Comparison of ENCODE assay signal across 28 cellular contexts in genomic region chr6:45509426-45509825, GRCh38.
DNase-seq lines count a peak whose midpoint lies in the region; ATAC-seq, FAIRE-seq and TF ChIP-seq lines count a peak whose summit lies in the region.
"Had no signal": no experiment of that assay in that cellular context is flagged by ENCODE, and none has a peak within 500 bp of the region (broad histone marks: within the 10 kb centered on the region; RNA-seq: fewer than 3 reads in every experiment).

No MANE protein-coding gene starts in this region.

- H4K20me1 ChIP-seq in keratinocyte (ENCODE audit: control insufficient read depth, extremely low read depth, insufficient read depth, low read length): no peaks in the 10 kb centered on the region
- H4K20me1 ChIP-seq: BLaER1 had no signal

- peaks cover 5% of the 10 kb centered on the region for H3K4me1 ChIP-seq in keratinocyte (ENCODE audit: control insufficient read depth, extremely low read depth, insufficient read depth, low read length)
- H3K4me1 ChIP-seq in ovary (ENCODE audit: insufficient read depth): peaks cover 6% of the 10 kb centered on the region
- H3K4me1 ChIP-seq: BE2C had no signal

- H3K36me3 Mint-ChIP-seq in T-helper 17 cell (ENCODE audit: low read depth): peaks cover 9% of the 10 kb centered on the region
- peaks cover 83% of the 10 kb centered on the region for H3K36me3 Mint-ChIP-seq in activated T-helper 2 cell treated with anti-CD3 and anti-CD28 coated beads, Interferon-gamma antibody, Interleukin-2, Interleukin-4, amounts not matched to agents 10 μg/mL and 5 μg/mL and 100 μg/mL, durations not matched to agents 14 hours and 24 hours and 36 hours (ENCODE audit: low read depth)
- H3K36me3 Mint-ChIP-seq in stimulated activated effector memory CD8-positive, alpha-beta T cell treated with anti-CD3 and anti-CD28 coated beads, Interleukin-12 subunit alpha, Interleukin-12 subunit beta, amount 100 ng/mL, for 72 hours: peaks cover 83% of the 10 kb centered on the region
- H3K36me3 Mint-ChIP-seq in activated CD4-positive, alpha-beta T cell treated with anti-CD3 and anti-CD28 coated beads, Interleukin-2, amount 10 ng/mL, durations not matched to agents 7 days and 5 days (ENCODE audit: low read depth): peaks cover 12% of the 10 kb centered on the region

- H3K4me3 ChIP-seq in keratinocyte (ENCODE audit: control insufficient read depth in 2 of 3, extremely low read depth in 1 of 3, insufficient read depth in 2 of 3, low read depth in 1 of 3, low read length in 3 of 3) (no peak overlapping the region), ovary (no peak overlapping the region)
- H3K4me3 ChIP-seq: BLaER1 had no signal

- H3K4me3 Mint-ChIP-seq in T-helper 17 cell: no peak overlapping the region
- H3K4me3 Mint-ChIP-seq in activated T-helper 2 cell treated with anti-CD3 and anti-CD28 coated beads, Interferon-gamma antibody, Interleukin-2, Interleukin-4, amounts not matched to agents 10 μg/mL and 5 μg/mL and 100 μg/mL, durations not matched to agents 14 hours and 24 hours and 36 hours (ENCODE audit: low read depth): no peak overlapping the region
- H3K4me3 Mint-ChIP-seq in stimulated activated effector memory CD8-positive, alpha-beta T cell treated with anti-CD3 and anti-CD28 coated beads, Interleukin-12 subunit alpha, Interleukin-12 subunit beta, amount 100 ng/mL, for 72 hours: no peak overlapping the region
- no peak overlapping the region for H3K4me3 Mint-ChIP-seq in activated CD4-positive, alpha-beta T cell treated with anti-CD3 and anti-CD28 coated beads, Interleukin-2, amount 10 ng/mL, durations not matched to agents 7 days and 5 days
- H3K4me3 Mint-ChIP-seq: CD14-positive monocyte; CD4-positive, alpha-beta memory T cell; CD4-positive, CD25-positive, alpha-beta regulatory T cell; CD8-positive, alpha-beta memory T cell had no signal

- TF ChIP-seq POLR2A in ovary (IDR thresholded peaks at IDR 0.05): no peak

- intact Hi-C loops in activated T-helper 2 cell treated with anti-CD3 and anti-CD28 coated beads, Interferon-gamma antibody, Interleukin-2, Interleukin-4, amounts not matched to agents 10 μg/mL and 5 μg/mL and 100 μg/mL, durations not matched to agents 14 hours and 24 hours and 36 hours (cut with micrococcal nuclease): no loop called here
- intact Hi-C loops in ovary (cut with DNase I): no loop called here

- H3K9me3 Mint-ChIP-seq in activated T-helper 2 cell treated with anti-CD3 and anti-CD28 coated beads, Interferon-gamma antibody, Interleukin-2, Interleukin-4, amounts not matched to agents 10 μg/mL and 5 μg/mL and 100 μg/mL, durations not matched to agents 14 hours and 24 hours and 36 hours: no peaks in the 10 kb centered on the region
- no peaks in the 10 kb centered on the region for H3K9me3 Mint-ChIP-seq in stimulated activated effector memory CD8-positive, alpha-beta T cell treated with anti-CD3 and anti-CD28 coated beads, Interleukin-12 subunit alpha, Interleukin-12 subunit beta, amount 100 ng/mL, for 72 hours
- H3K9me3 Mint-ChIP-seq in activated CD4-positive, alpha-beta T cell treated with anti-CD3 and anti-CD28 coated beads, Interleukin-2, amount 10 ng/mL, durations not matched to agents 7 days and 5 days: no peaks in the 10 kb centered on the region
- H3K9me3 Mint-ChIP-seq: CD14-positive monocyte; CD8-positive, alpha-beta memory T cell had no signal

- H3K27ac Mint-ChIP-seq in T-helper 17 cell: peak overlapping the region; percentile 24
- H3K27ac Mint-ChIP-seq in activated T-helper 2 cell treated with anti-CD3 and anti-CD28 coated beads, Interferon-gamma antibody, Interleukin-2, Interleukin-4, amounts not matched to agents 10 μg/mL and 5 μg/mL and 100 μg/mL, durations not matched to agents 14 hours and 24 hours and 36 hours: peak overlapping the region; percentile 14
- peak overlapping the region; percentile 45 for H3K27ac Mint-ChIP-seq in stimulated activated effector memory CD8-positive, alpha-beta T cell treated with anti-CD3 and anti-CD28 coated beads, Interleukin-12 subunit alpha, Interleukin-12 subunit beta, amount 100 ng/mL, for 72 hours
- H3K27ac Mint-ChIP-seq in activated CD4-positive, alpha-beta T cell treated with anti-CD3 and anti-CD28 coated beads, Interleukin-2, amount 10 ng/mL, durations not matched to agents 7 days and 5 days: no peak overlapping the region

- H3K9me1 ChIP-seq in keratinocyte (ENCODE audit: control insufficient read depth, extremely low read depth, insufficient read depth, low read length): no peaks in the 10 kb centered on the region

- POLR2A ChIA-PET in activated CD4-positive, alpha-beta T cell treated with anti-CD3 and anti-CD28 coated beads, Interleukin-2, amount 10 ng/mL, durations not matched to agents 7 days and 5 days (lab: Charles Lee): no interaction called here

- no peak overlapping the region for H3K4me2 ChIP-seq in keratinocyte (ENCODE audit: control insufficient read depth, extremely low read depth, insufficient read depth, low read depth, low read length)
- H3K4me2 ChIP-seq: BLaER1 had no signal

- no peak overlapping the region for H2AFZ ChIP-seq in keratinocyte (ENCODE audit: control insufficient read depth, low read length)

- peaks cover 19% of the 10 kb centered on the region for H3K4me1 Mint-ChIP-seq in T-helper 17 cell
- H3K4me1 Mint-ChIP-seq in activated T-helper 2 cell treated with anti-CD3 and anti-CD28 coated beads, Interferon-gamma antibody, Interleukin-2, Interleukin-4, amounts not matched to agents 10 μg/mL and 5 μg/mL and 100 μg/mL, durations not matched to agents 14 hours and 24 hours and 36 hours (ENCODE audit: low read depth): peaks cover 38% of the 10 kb centered on the region
- H3K4me1 Mint-ChIP-seq in stimulated activated effector memory CD8-positive, alpha-beta T cell treated with anti-CD3 and anti-CD28 coated beads, Interleukin-12 subunit alpha, Interleukin-12 subunit beta, amount 100 ng/mL, for 72 hours: peaks cover 35% of the 10 kb centered on the region
- H3K4me1 Mint-ChIP-seq in activated CD4-positive, alpha-beta T cell treated with anti-CD3 and anti-CD28 coated beads, Interleukin-2, amount 10 ng/mL, durations not matched to agents 7 days and 5 days: peaks cover 13% of the 10 kb centered on the region

- H3K27me3 ChIP-seq in keratinocyte (ENCODE audit: control insufficient read depth, extremely low read depth, insufficient read depth, low read length) (no peaks in the 10 kb centered on the region), ovary (no peaks in the 10 kb centered on the region)
- H3K27me3 ChIP-seq: BLaER1 had no signal

- DNase-seq in T-helper 17 cell (no peak), keratinocyte (ENCODE audit: low read depth, low spot score) (no peak), GM10266 (ENCODE audit: extremely low spot score) (no peak), T1000 (lab: John Stamatoyannopoulos, UW) (no peak), ovary (no peak)
- DNase-seq in activated T-helper 2 cell treated with anti-CD3 and anti-CD28 coated beads, Interferon-gamma antibody, Interleukin-2, Interleukin-4, amounts not matched to agents 10 μg/mL and 5 μg/mL and 100 μg/mL, durations not matched to agents 14 hours and 24 hours and 36 hours (ENCODE audit: low spot score): no peak
- DNase-seq in stimulated activated effector memory CD8-positive, alpha-beta T cell treated with anti-CD3 and anti-CD28 coated beads, Interleukin-12 subunit alpha, Interleukin-12 subunit beta, amount 100 ng/mL, for 72 hours (ENCODE audit: low spot score in 2 of 2): no peak
- DNase-seq in activated CD4-positive, alpha-beta T cell treated with anti-CD3 and anti-CD28 coated beads, Interleukin-2, amount 10 ng/mL, durations not matched to agents 7 days and 5 days: no peak
- DNase-seq: 8988T; ACHN; BE2C; C1 segment of cervical spinal cord; CD4-positive, alpha-beta memory T cell; CD4-positive, CD25-positive, alpha-beta regulatory T cell; CD8-positive, alpha-beta memory T cell; COR-L47; DMS 273 treated with DMSO at 0.1 percent for 48 hours; DMS153; DMS53; DMS79; DND-41; EL; GDM1 had no signal

- WGBS in ovary, 3 donors: 96 to 98% (median 97%) methylated on average over 4 of the region's 4 CpGs

- no peak for TF ChIP-seq EP300 in ovary (IDR thresholded peaks at IDR 0.05)

- no peak overlapping the region for H3K27ac ChIP-seq in keratinocyte (ENCODE audit: control insufficient read depth, insufficient read depth, low read length)
- H3K27ac ChIP-seq in ovary: no peak overlapping the region
- H3K27ac ChIP-seq: BLaER1 had no signal

- H3K79me2 ChIP-seq in keratinocyte (ENCODE audit: control insufficient read depth, insufficient read depth, low read length): no peaks in the 10 kb centered on the region

- H3K9ac ChIP-seq in keratinocyte (ENCODE audit: control insufficient read depth, extremely low read depth, insufficient read depth, low read length): no peak overlapping the region
- H3K9ac ChIP-seq: BLaER1 had no signal

- peak; percentile 44 for FAIRE-seq in keratinocyte (lab: Jason Lieb, UNC)
- FAIRE-seq: A204.1, GM12891, GM19239 had no signal

- CTCF ChIA-PET in activated CD4-positive, alpha-beta T cell treated with anti-CD3 and anti-CD28 coated beads, Interleukin-2, amount 10 ng/mL, durations not matched to agents 7 days and 5 days (lab: Charles Lee): interaction anchor here (0.6 kb wide), 1 partner anchor 353 kb away, joined by 3 read pairs; no protein-coding TSS in a partner anchor

- TF ChIP-seq CTCF in keratinocyte (optimal IDR thresholded peaks at IDR 0.05 in 1 of 3, IDR thresholded peaks at IDR 0.05 in 1 of 3, conservative IDR thresholded peaks at IDR 0.05 in 1 of 3; ENCODE audit: extremely low read depth in 1 of 3, insufficient read depth in 2 of 3, low read length in 3 of 3) (no peak), GM10266 (IDR thresholded peaks at IDR 0.05; ENCODE audit: control insufficient read depth, insufficient read depth, low read depth, missing control alignments) (no peak), ovary (IDR thresholded peaks at IDR 0.05) (no peak)

- H3K9me3 ChIP-seq in T-helper 17 cell (ENCODE audit: control insufficient read depth, low read length, poor library complexity, severe bottlenecking) (no peaks in the 10 kb centered on the region), keratinocyte (ENCODE audit: control insufficient read depth, low read depth, low read length) (no peaks in the 10 kb centered on the region), ovary (no peaks in the 10 kb centered on the region)
- H3K9me3 ChIP-seq: BE2C, BLaER1 had no signal

- no peaks in the 10 kb centered on the region for H3K27me3 Mint-ChIP-seq in T-helper 17 cell
- no peaks in the 10 kb centered on the region for H3K27me3 Mint-ChIP-seq in activated T-helper 2 cell treated with anti-CD3 and anti-CD28 coated beads, Interferon-gamma antibody, Interleukin-2, Interleukin-4, amounts not matched to agents 10 μg/mL and 5 μg/mL and 100 μg/mL, durations not matched to agents 14 hours and 24 hours and 36 hours (ENCODE audit: low read depth)
- no peaks in the 10 kb centered on the region for H3K27me3 Mint-ChIP-seq in activated CD4-positive, alpha-beta T cell treated with anti-CD3 and anti-CD28 coated beads, Interleukin-2, amount 10 ng/mL, durations not matched to agents 7 days and 5 days
- H3K27me3 Mint-ChIP-seq: CD4-positive, alpha-beta memory T cell; CD4-positive, CD25-positive, alpha-beta regulatory T cell; CD8-positive, alpha-beta memory T cell had no signal

- H3K36me3 ChIP-seq in keratinocyte (ENCODE audit: control insufficient read depth in 2 of 2, extremely low read depth in 1 of 2, insufficient read depth in 2 of 2, low read length in 2 of 2) (no peaks in the 10 kb centered on the region), ovary (no peaks in the 10 kb centered on the region)
- H3K36me3 ChIP-seq: BE2C, BLaER1 had no signal

- dilution Hi-C loops in keratinocyte (cut with MboI; ENCODE audit: extremely low pct_ligation_motif_present, low sequenced_read_pairs): no loop called here

- ATAC-seq in T-helper 17 cell: no peak
- peak; percentile 36 for ATAC-seq in stimulated activated effector memory CD8-positive, alpha-beta T cell treated with anti-CD3 and anti-CD28 coated beads, Interleukin-12 subunit alpha, Interleukin-12 subunit beta, amount 100 ng/mL, for 72 hours
